ENCODE assay signal across 1 cellular context in genomic region chr16:83400234-83400633, GRCh38.
TF ChIP-seq lines count a peak whose summit lies in the region.

No MANE protein-coding gene starts in this region.

TF ChIP-seq in WTC11, 78 proteins besides CTCF, POLR2A, EP300 and RAD21 (continued from another document):
- TF ChIP-seq AR (CRISPR knock-in tag; IDR thresholded peaks at IDR 0.05) (no peak), NFYB (CRISPR knock-in tag; conservative IDR thresholded peaks at IDR 0.05; ENCODE audit: low read depth) (no peak), NR3C1 (CRISPR knock-in tag; conservative IDR thresholded peaks at IDR 0.05; ENCODE audit: low read depth) (no peak), ZNF416 (CRISPR knock-in tag; IDR thresholded peaks at IDR 0.05) (no peak), JUN (CRISPR knock-in tag; IDR thresholded peaks at IDR 0.05) (no peak), ZNF512 (CRISPR knock-in tag; IDR thresholded peaks at IDR 0.05; ENCODE audit: borderline replicate concordance) (no peak), TEAD4 (CRISPR knock-in tag; IDR thresholded peaks at IDR 0.05) (no peak)
TF ChIP-seq in WTC11: peak in this region for 0.
